ENCODE assay signal across 19 cellular contexts in genomic region chr6:3630258-3630828, GRCh38.
"Had no signal": no experiment of that assay in that cellular context is flagged by ENCODE, and none has a peak within 500 bp of the region (broad histone marks: within the 10 kb centered on the region; RNA-seq: fewer than 3 reads in every experiment).

No MANE protein-coding gene starts in this region.

- ATAC-seq: activated CD4-positive, CD25-positive, alpha-beta regulatory T cell treated with anti-CD3 and anti-CD28 coated beads, Interleukin-2, amount 50 U/mL, for 24 hours; activated CD8-positive, alpha-beta T cell treated with anti-CD3 and anti-CD28 coated beads, Interleukin-2, amount 10 ng/mL, durations not matched to agents 7 days and 5 days; activated naive CD4-positive, alpha-beta T cell treated with anti-CD3 and anti-CD28 coated beads, Interleukin-2, amount 50 U/mL, for 72 hours; activated T-cell treated with anti-CD3 and anti-CD28 coated beads, Interleukin-2, amount 50 U/mL, for 72 hours; left lung; psoas muscle had no signal

- H3K9me3 ChIP-seq: adrenal gland, left lung, psoas muscle, transverse colon had no signal

- H3K27ac ChIP-seq: adrenal gland, left lung, psoas muscle, skin epidermis, transverse colon had no signal

- H3K36me3 ChIP-seq: adrenal gland, left lung, transverse colon had no signal

- H3K4me3 ChIP-seq: adrenal gland, left lung, psoas muscle, skin epidermis, transverse colon had no signal

- H3K4me1 ChIP-seq: adrenal gland, left lung, psoas muscle had no signal

- DNase-seq: activated CD4-positive, alpha-beta T cell treated with anti-CD3 and anti-CD28 coated beads, Interleukin-2, amount 10 ng/mL, durations not matched to agents 7 days and 5 days; activated CD8-positive, alpha-beta memory T cell treated with anti-CD3 and anti-CD28 coated beads, Interleukin-2, amount 50 U/mL, for 4 hours; activated CD8-positive, alpha-beta T cell treated with anti-CD3 and anti-CD28 coated beads, Interleukin-2, amount 10 ng/mL, durations not matched to agents 7 days and 5 days; activated gamma-delta T cell treated with Interleukin-2 at 50 U/mL for 16 hours; activated T-cell treated with anti-CD3 and anti-CD28 coated beads, Interleukin-2, amount 50 U/mL, for 72 hours; effector memory CD4-positive, alpha-beta T cell; foreskin fibroblast; hippocampal formation; left lung; midbrain; psoas muscle; right cardiac atrium; T-helper 1 cell; T-helper 9 cell; transverse colon had no signal
